1 cellular context compared by ENCODE assay signal in genomic region chr19:14114854-14115253, GRCh38.
TF ChIP-seq lines count a peak whose summit lies in the region.

No MANE protein-coding gene starts in this region.

TF ChIP-seq in A549, 52 proteins besides CTCF, POLR2A, EP300 and RAD21:
- TF ChIP-seq TFCP2L1 (CRISPR knock-in tag; IDR thresholded peaks at IDR 0.05) = no peak
- TF ChIP-seq, protein P1, sequence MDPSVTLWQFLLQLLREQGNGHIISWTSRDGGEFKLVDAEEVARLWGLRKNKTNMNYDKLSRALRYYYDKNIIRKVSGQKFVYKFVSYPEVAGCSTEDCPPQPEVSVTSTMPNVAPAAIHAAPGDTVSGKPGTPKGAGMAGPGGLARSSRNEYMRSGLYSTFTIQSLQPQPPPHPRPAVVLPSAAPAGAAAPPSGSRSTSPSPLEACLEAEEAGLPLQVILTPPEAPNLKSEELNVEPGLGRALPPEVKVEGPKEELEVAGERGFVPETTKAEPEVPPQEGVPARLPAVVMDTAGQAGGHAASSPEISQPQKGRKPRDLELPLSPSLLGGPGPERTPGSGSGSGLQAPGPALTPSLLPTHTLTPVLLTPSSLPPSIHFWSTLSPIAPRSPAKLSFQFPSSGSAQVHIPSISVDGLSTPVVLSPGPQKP (IDR thresholded peaks at IDR 0.05; ENCODE audit: low read depth, low read length) = no peak
- TF ChIP-seq MAZ (IDR thresholded peaks at IDR 0.05; ENCODE audit: borderline replicate concordance, low read depth, low read length) = no peak
- 0 out of 3 replicates have a peak, but pooled peaks have one; percentile 26 for TF ChIP-seq SMC3 (IDR thresholded peaks at IDR 0.05)
- TF ChIP-seq NFE2L2 (conservative IDR thresholded peaks at IDR 0.05; ENCODE audit: low read length) = no peak
- TF ChIP-seq, protein P2, sequence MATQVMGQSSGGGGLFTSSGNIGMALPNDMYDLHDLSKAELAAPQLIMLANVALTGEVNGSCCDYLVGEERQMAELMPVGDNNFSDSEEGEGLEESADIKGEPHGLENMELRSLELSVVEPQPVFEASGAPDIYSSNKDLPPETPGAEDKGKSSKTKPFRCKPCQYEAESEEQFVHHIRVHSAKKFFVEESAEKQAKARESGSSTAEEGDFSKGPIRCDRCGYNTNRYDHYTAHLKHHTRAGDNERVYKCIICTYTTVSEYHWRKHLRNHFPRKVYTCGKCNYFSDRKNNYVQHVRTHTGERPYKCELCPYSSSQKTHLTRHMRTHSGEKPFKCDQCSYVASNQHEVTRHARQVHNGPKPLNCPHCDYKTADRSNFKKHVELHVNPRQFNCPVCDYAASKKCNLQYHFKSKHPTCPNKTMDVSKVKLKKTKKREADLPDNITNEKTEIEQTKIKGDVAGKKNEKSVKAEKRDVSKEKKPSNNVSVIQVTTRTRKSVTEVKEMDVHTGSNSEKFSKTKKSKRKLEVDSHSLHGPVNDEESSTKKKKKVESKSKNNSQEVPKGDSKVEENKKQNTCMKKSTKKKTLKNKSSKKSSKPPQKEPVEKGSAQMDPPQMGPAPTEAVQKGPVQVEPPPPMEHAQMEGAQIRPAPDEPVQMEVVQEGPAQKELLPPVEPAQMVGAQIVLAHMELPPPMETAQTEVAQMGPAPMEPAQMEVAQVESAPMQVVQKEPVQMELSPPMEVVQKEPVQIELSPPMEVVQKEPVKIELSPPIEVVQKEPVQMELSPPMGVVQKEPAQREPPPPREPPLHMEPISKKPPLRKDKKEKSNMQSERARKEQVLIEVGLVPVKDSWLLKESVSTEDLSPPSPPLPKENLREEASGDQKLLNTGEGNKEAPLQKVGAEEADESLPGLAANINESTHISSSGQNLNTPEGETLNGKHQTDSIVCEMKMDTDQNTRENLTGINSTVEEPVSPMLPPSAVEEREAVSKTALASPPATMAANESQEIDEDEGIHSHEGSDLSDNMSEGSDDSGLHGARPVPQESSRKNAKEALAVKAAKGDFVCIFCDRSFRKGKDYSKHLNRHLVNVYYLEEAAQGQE (IDR thresholded peaks at IDR 0.05) = no peak
- TF ChIP-seq, protein P3, sequence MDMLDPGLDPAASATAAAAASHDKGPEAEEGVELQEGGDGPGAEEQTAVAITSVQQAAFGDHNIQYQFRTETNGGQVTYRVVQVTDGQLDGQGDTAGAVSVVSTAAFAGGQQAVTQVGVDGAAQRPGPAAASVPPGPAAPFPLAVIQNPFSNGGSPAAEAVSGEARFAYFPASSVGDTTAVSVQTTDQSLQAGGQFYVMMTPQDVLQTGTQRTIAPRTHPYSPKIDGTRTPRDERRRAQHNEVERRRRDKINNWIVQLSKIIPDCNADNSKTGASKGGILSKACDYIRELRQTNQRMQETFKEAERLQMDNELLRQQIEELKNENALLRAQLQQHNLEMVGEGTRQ (IDR thresholded peaks at IDR 0.05) = no peak
- no peak for TF ChIP-seq KDM5A (IDR thresholded peaks at IDR 0.05)
